ENCODE assay signal across 8 cellular contexts in genomic region chr9:112112941-112113399, GRCh38.
DNase-seq lines count a peak whose midpoint lies in the region; ATAC-seq and TF ChIP-seq lines count a peak whose summit lies in the region.

No MANE protein-coding gene starts in this region.

- peak; percentile 82 for TF ChIP-seq CTCF in LNCaP clone FGC (IDR thresholded peaks at IDR 0.05; ENCODE audit: control insufficient read depth, extremely low read depth, insufficient read depth)

- DNase-seq in NCI-H1417 (lab: John Stamatoyannopoulos, UW): peak; percentile 6 to 73 (median 37)
- no peak for DNase-seq in NCI-H1417 treated with DMSO at 0.1 percent for 48 hours (lab: John Stamatoyannopoulos, UW)
- DNase-seq in LNCaP clone FGC (ENCODE audit: low read depth): peak; percentile 13
- peak; percentile 13 for DNase-seq in activated naive CD4-positive, alpha-beta T cell treated with Interleukin-2 at 50 U/mL for 16 hours
- DNase-seq in left lobe of liver (ENCODE audit: low spot score): peak; percentile 64
- DNase-seq in occipital lobe (lab: John Stamatoyannopoulos, UW): no peak
- no peak for DNase-seq in NCI-H1694 (lab: John Stamatoyannopoulos, UW)

- no peak overlapping the region for H3K4me3 ChIP-seq in LNCaP clone FGC (ENCODE audit: low read depth, low read length)

- ATAC-seq in left lobe of liver (peak; percentile 92), HG03159 (IDR thresholded peaks at IDR 0.05; ENCODE audit: unreplicated experiment) (no peak)

Comparison
In these comparisons a context has a peak if more than half of its experiments do, and no peak if none do; other contexts are left out.
1. DNase-seq: peak in NCI-H1417 (3 of 3), LNCaP clone FGC (single experiment), activated naive CD4-positive, alpha-beta T cell treated with Interleukin-2 at 50 U/mL for 16 hours (single experiment) and left lobe of liver (single experiment); none in NCI-H1417 treated with DMSO at 0.1 percent for 48 hours (single experiment), occipital lobe (single experiment) and NCI-H1694 (single experiment).